1 cellular context compared by ENCODE assay signal in genomic region chr2:233707979-233708644, GRCh38.
TF ChIP-seq lines count a peak whose summit lies in the region.

No MANE protein-coding gene starts in this region.

TF ChIP-seq in endothelial cell of umbilical vein, 7 proteins besides CTCF, POLR2A, EP300 and RAD21:
- TF ChIP-seq FOS (IDR thresholded peaks at IDR 0.05; ENCODE audit: borderline replicate concordance, insufficient read depth, low read length) (no peak), MAX (IDR thresholded peaks at IDR 0.05; ENCODE audit: insufficient read depth, insufficient read length) (no peak), POLR2AphosphoS5 (IDR thresholded peaks at IDR 0.05; ENCODE audit: insufficient read depth, low read depth, low read length) (no peak), JUN (IDR thresholded peaks at IDR 0.05; ENCODE audit: borderline replicate concordance, insufficient read depth, insufficient read length, low read depth) (no peak), EZH2 (IDR thresholded peaks at IDR 0.05; ENCODE audit: borderline replicate concordance, low read depth, low read length, severe bottlenecking) (no peak), GATA2 (IDR thresholded peaks at IDR 0.05; ENCODE audit: insufficient read depth, insufficient read length, low read depth, low read length) (no peak), MYC (IDR thresholded peaks at IDR 0.05; ENCODE audit: low read depth, low read length) (no peak)
